In genomic region chr12:110065540-110065939, GRCh38 we compare ENCODE assay signal across 25 cellular contexts. TPM values are rescaled to one million over a fixed set of nuclear protein-coding genes. Genes with fewer than 3 reads are reported as not detected.
DNase-seq lines count a peak whose midpoint lies in the region; ATAC-seq and TF ChIP-seq lines count a peak whose summit lies in the region.
"Had no signal": no experiment of that assay in that cellular context is flagged by ENCODE, and none has a peak within 500 bp of the region (broad histone marks: within the 10 kb centered on the region; RNA-seq: fewer than 3 reads in every experiment).

No MANE protein-coding gene starts in this region.

- no peaks in the 10 kb centered on the region for H3K79me2 ChIP-seq in OCI-LY3 (ENCODE audit: low read length)

- no peak for TF ChIP-seq CTCF in OCI-LY3 (IDR thresholded peaks at IDR 0.05; ENCODE audit: low read depth, low read length)

- in situ Hi-C loops in ACHN (cut with HindIII; ENCODE audit: low pct_ligation_motif_present, low pct_unique_long_range_greater_than_20kb, low sequenced_read_pairs): no loop called here

- H3K4me1 ChIP-seq in OCI-LY3 (ENCODE audit: low read length): peaks cover 8% of the 10 kb centered on the region
- H3K4me1 ChIP-seq: left ventricle myocardium inferior, psoas muscle had no signal

- H3K9ac ChIP-seq in OCI-LY3 (ENCODE audit: low read length): no peak overlapping the region

- peak in 1 of 2 donors; percentile 16 for DNase-seq in activated T-cell treated with anti-CD3 and anti-CD28 coated beads, Interleukin-2, amount 50 U/mL, for 72 hours
- DNase-seq in activated T-cell treated with anti-CD3 and anti-CD28 coated beads for 4 hours: no peak
- DNase-seq in stimulated activated effector memory CD8-positive, alpha-beta T cell treated with anti-CD3 and anti-CD28 coated beads, Interleukin-12 subunit alpha, Interleukin-12 subunit beta, amount 100 ng/mL, for 72 hours (ENCODE audit: low spot score in 2 of 2): no peak
- DNase-seq in ACHN: no peak
- DNase-seq in NCI-H2171 treated with DMSO at 0.1 percent for 48 hours (lab: John Stamatoyannopoulos, UW): no peak
- DNase-seq: activated CD4-positive, alpha-beta T cell treated with anti-CD3 and anti-CD28 coated beads, Interleukin-2, amount 50 U/mL, for 1 hour; activated naive CD4-positive, alpha-beta T cell; amniotic stem cell; brain microvascular endothelial cell; C1 segment of cervical spinal cord; DMS79; GF-D8; left ventricle myocardium inferior; naive B cell; NCI-H2029 treated with DMSO at 0.1 percent for 48 hours; NCI-H226; NCI-H748 treated with DMSO at 0.1 percent for 48 hours; nucleus accumbens; psoas muscle; trophoblast cell; WERI-Rb-1 had no signal

- H3K4me3 Mint-ChIP-seq in activated T-cell treated with anti-CD3 and anti-CD28 coated beads, Interleukin-2, amount 50 U/mL, for 72 hours: no peak overlapping the region
- no peak overlapping the region for H3K4me3 Mint-ChIP-seq in stimulated activated effector memory CD8-positive, alpha-beta T cell treated with anti-CD3 and anti-CD28 coated beads, Interleukin-12 subunit alpha, Interleukin-12 subunit beta, amount 100 ng/mL, for 72 hours
- H3K4me3 Mint-ChIP-seq: naive B cell had no signal

- no peak overlapping the region for H3K4me3 ChIP-seq in OCI-LY3 (ENCODE audit: low read length)
- H3K4me3 ChIP-seq: left ventricle myocardium inferior, psoas muscle had no signal

- H2AFZ ChIP-seq in OCI-LY3 (ENCODE audit: low read depth, low read length): peak overlapping the region; percentile 79

- no peaks in the 10 kb centered on the region for H3K9me3 ChIP-seq in OCI-LY3 (ENCODE audit: insufficient read depth, low read length)
- H3K9me3 ChIP-seq: left ventricle myocardium inferior, psoas muscle had no signal

- no peaks in the 10 kb centered on the region for H3K27me3 Mint-ChIP-seq in activated T-cell treated with anti-CD3 and anti-CD28 coated beads, Interleukin-2, amount 50 U/mL, for 72 hours (ENCODE audit: low read depth)

- no peaks in the 10 kb centered on the region for H3K9me3 Mint-ChIP-seq in activated T-cell treated with anti-CD3 and anti-CD28 coated beads, Interleukin-2, amount 50 U/mL, for 72 hours
- H3K9me3 Mint-ChIP-seq in stimulated activated effector memory CD8-positive, alpha-beta T cell treated with anti-CD3 and anti-CD28 coated beads, Interleukin-12 subunit alpha, Interleukin-12 subunit beta, amount 100 ng/mL, for 72 hours: no peaks in the 10 kb centered on the region
- H3K9me3 Mint-ChIP-seq: naive B cell had no signal

- H3K27me3 ChIP-seq in OCI-LY3 (ENCODE audit: low read depth, low read length): no peaks in the 10 kb centered on the region; the same call in 1 of the 2 replicates
- H3K27me3 ChIP-seq: brain microvascular endothelial cell had no signal

- H3K4me1 Mint-ChIP-seq in activated T-cell treated with anti-CD3 and anti-CD28 coated beads, Interleukin-2, amount 50 U/mL, for 72 hours (ENCODE audit: low read depth): peaks cover 26% of the 10 kb centered on the region
- H3K4me1 Mint-ChIP-seq in stimulated activated effector memory CD8-positive, alpha-beta T cell treated with anti-CD3 and anti-CD28 coated beads, Interleukin-12 subunit alpha, Interleukin-12 subunit beta, amount 100 ng/mL, for 72 hours: peaks cover 20% of the 10 kb centered on the region

- no peaks in the 10 kb centered on the region for H4K20me1 ChIP-seq in OCI-LY3 (ENCODE audit: insufficient read depth, low read length)

- peak; percentile 64 to 85 for ATAC-seq in activated T-cell treated with anti-CD3 and anti-CD28 coated beads, Interleukin-2, amount 50 U/mL, for 72 hours (replicated peaks in 1 of 2)
- peak; percentile 62 for ATAC-seq in GM18868 (IDR thresholded peaks at IDR 0.05; ENCODE audit: unreplicated experiment)
- peak; percentile 90 for ATAC-seq in stimulated activated effector memory CD8-positive, alpha-beta T cell treated with anti-CD3 and anti-CD28 coated beads, Interleukin-12 subunit alpha, Interleukin-12 subunit beta, amount 100 ng/mL, for 72 hours
- ATAC-seq: HCT116, psoas muscle had no signal

- H3K27ac ChIP-seq in OCI-LY3 (ENCODE audit: low read length): no peak overlapping the region
- H3K27ac ChIP-seq: brain microvascular endothelial cell, epithelial cell of prostate, left ventricle myocardium inferior, psoas muscle, WERI-Rb-1 had no signal

- H3K36me3 ChIP-seq in OCI-LY3 (replicated peaks; ENCODE audit: low read depth, low read length): no peaks in the 10 kb centered on the region
- H3K36me3 ChIP-seq: brain microvascular endothelial cell, left ventricle myocardium inferior, WERI-Rb-1 had no signal

- H3K36me3 Mint-ChIP-seq in activated T-cell treated with anti-CD3 and anti-CD28 coated beads, Interleukin-2, amount 50 U/mL, for 72 hours (ENCODE audit: insufficient read depth in 2 of 2): no peaks in the 10 kb centered on the region
- H3K36me3 Mint-ChIP-seq in stimulated activated effector memory CD8-positive, alpha-beta T cell treated with anti-CD3 and anti-CD28 coated beads, Interleukin-12 subunit alpha, Interleukin-12 subunit beta, amount 100 ng/mL, for 72 hours: no peaks in the 10 kb centered on the region
- H3K36me3 Mint-ChIP-seq: naive B cell had no signal

- no peak overlapping the region for H3K27ac Mint-ChIP-seq in activated T-cell treated with anti-CD3 and anti-CD28 coated beads, Interleukin-2, amount 50 U/mL, for 72 hours
- peak overlapping the region; percentile 13 for H3K27ac Mint-ChIP-seq in stimulated activated effector memory CD8-positive, alpha-beta T cell treated with anti-CD3 and anti-CD28 coated beads, Interleukin-12 subunit alpha, Interleukin-12 subunit beta, amount 100 ng/mL, for 72 hours
- H3K27ac Mint-ChIP-seq: naive B cell had no signal

- H3K4me2 ChIP-seq in OCI-LY3 (ENCODE audit: low read length): peak overlapping the region; percentile 63

RNA-seq across cellular contexts. Expression of gene C12orf76, which starts 17.2 kb away (rescaled TPM):
- 10 to 100 TPM; 16.9 to 19.0 TPM for total RNA-seq in activated T-cell treated with anti-CD3 and anti-CD28 coated beads, Interleukin-2, amount 50 U/mL, for 72 hours

RNA-seq across cellular contexts. Expression of gene IFT81, which starts 58.6 kb away (rescaled TPM):
- total RNA-seq in activated T-cell treated with anti-CD3 and anti-CD28 coated beads, Interleukin-2, amount 50 U/mL, for 72 hours: 1 to 10 TPM; 1.3 to 1.4 TPM
